In the genomic region with DNA sequence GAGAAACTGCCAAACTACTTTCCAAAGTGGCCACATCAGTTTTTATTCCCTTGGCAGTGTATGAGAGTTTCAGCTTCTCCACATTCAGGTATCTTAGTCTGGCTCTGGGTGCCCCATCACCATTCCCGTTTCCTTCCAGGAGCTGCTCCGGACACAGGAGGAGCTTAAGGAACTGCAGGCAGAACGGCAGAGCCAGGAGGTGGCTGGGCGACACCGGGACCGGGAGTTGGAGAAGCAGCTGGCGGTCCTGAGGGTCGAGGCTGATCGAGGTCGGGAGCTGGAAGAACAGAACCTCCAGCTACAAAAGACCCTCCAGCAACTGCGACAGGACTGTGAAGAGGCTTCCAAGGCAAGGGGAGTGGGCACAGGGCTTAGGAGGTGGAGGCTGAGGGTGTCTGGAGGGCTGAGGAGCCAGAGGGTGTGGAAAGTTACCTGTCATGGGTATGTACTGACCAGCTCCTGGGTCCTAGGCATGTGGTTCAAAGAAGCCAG, we compare ENCODE assay signal across 6 cellular contexts. TPM values are rescaled to one million over a fixed set of nuclear protein-coding genes. Genes with fewer than 3 reads are reported as not detected.
"Had no signal": no experiment of that assay in that cellular context is flagged by ENCODE, and none has a peak within 500 bp of the region (broad histone marks: within the 10 kb centered on the region; RNA-seq: fewer than 3 reads in every experiment).

No MANE protein-coding gene starts in this region.

- H3K9ac ChIP-seq: GM23248 had no signal

- H3K27ac ChIP-seq: GM23248 had no signal

- H2AFZ ChIP-seq: GM23248 had no signal

- DNase-seq: GM23248, GOT3, H7, HCEC 1CT, IMR-90 had no signal

- H3K4me3 ChIP-seq: GM23248 had no signal

- FAIRE-seq: HTR-8/SVneo had no signal

RNA-seq across cellular contexts. Expression of a gene that starts 18.1 kb away (rescaled TPM):
- total RNA-seq: GM23248 had no signal
- polyA plus RNA-seq: GM23248 had no signal
